1 cellular context compared by ENCODE assay signal in the genomic region with DNA sequence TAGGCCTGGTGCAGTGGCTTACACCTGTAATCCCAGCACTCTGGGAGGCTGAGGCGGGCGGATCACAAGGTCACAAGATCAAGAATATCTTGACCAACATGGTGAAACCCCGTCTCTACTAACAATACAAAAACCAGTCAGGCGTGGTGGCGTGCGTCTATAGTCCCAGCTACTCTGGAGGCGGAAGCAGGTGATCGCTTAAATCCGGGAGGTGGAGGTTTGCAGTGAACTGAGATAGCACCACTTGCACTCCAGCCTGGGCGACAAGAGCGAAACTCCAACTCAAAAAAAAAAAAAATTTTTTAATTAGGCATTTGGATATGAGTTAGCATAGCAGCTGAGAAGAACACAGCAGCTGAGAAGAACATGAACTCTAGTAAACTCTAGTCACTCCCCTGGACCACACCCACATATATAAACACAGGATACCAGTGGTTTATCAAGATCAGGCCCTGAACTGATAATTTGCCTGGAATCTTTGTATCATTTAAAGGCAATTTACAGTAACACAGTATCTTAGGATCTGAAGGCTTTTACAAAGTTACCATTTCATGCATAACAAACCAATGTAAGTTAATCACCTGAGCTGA.
TF ChIP-seq lines count a peak whose summit lies in the region.

No MANE protein-coding gene starts in this region.

TF ChIP-seq in SK-N-SH treated with all-trans-retinoic acid at 6 μM for 48 hours, 23 proteins besides CTCF, POLR2A, EP300 and RAD21 (continued from another document):
- TF ChIP-seq PATZ1 (CRISPR knock-in tag; IDR thresholded peaks at IDR 0.05; ENCODE audit: borderline replicate concordance) (no peak), CREB5 (CRISPR knock-in tag; IDR thresholded peaks at IDR 0.05; ENCODE audit: low read depth) (no peak), ARNTL (CRISPR knock-in tag; IDR thresholded peaks at IDR 0.05; ENCODE audit: borderline replicate concordance, low read depth) (no peak), ZFP3 (CRISPR knock-in tag; IDR thresholded peaks at IDR 0.05) (no peak), OSR1 (CRISPR knock-in tag; IDR thresholded peaks at IDR 0.05) (no peak), CSDC2 (CRISPR knock-in tag; IDR thresholded peaks at IDR 0.05) (no peak)
TF ChIP-seq in SK-N-SH treated with all-trans-retinoic acid at 6 μM for 48 hours: peak in this region for 0.
